Comparison of ENCODE assay signal across 8 cellular contexts in the genomic region with DNA sequence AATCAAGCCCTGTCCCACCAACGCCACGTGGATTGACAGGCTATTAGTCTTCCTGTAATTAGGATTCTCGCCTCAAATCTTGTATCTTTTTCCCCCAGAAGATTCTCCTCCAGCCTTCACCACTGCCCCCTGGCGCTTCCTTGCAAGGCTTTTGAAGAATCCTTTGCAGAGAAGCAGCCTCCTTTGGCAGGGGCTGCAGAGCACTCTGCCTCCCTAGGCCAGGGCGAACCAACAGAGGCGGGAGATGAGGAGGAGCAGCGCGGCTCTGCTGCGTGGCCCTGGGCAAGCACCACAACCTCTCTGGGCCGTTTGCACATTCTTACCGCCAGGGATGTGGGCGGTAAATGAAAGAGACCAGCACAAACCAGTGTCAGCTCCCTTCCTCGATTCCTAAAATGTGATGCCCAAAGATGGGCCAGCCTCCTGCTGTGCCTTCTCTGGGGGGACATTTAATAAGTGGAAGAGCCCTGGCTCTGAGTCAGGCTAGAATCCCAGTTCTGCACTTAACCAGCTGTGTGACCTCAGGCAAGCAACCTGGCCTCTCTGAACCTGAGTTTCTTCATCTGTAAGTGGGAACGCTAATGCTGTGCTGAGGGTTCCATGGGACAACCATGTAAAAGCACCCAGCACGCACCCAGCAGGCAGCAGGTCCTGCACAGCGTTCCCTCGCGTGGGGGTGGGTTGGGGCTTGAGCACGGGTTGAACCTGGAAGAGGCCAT.
DNase-seq lines count a peak whose midpoint lies in the region; ATAC-seq and TF ChIP-seq lines count a peak whose summit lies in the region.

No MANE protein-coding gene starts in this region.

- H3K27me3 ChIP-seq in layer of hippocampus (ENCODE audit: control insufficient read depth, insufficient read depth, low read length) (no peaks in the 10 kb centered on the region), thoracic aorta (replicated peaks; ENCODE audit: insufficient read depth) (no peaks in the 10 kb centered on the region)

- H3K9me3 Mint-ChIP-seq in activated T-cell treated with anti-CD3 and anti-CD28 coated beads, Interleukin-2, amount 50 U/mL, for 4 hours = no peaks in the 10 kb centered on the region
- H3K9me3 Mint-ChIP-seq in activated T-cell treated with anti-CD3 and anti-CD28 coated beads, Interleukin-2, amount 50 U/mL, for 24 hours = no peaks in the 10 kb centered on the region
- no peaks in the 10 kb centered on the region for H3K9me3 Mint-ChIP-seq in activated naive CD8-positive, alpha-beta T cell treated with anti-CD3 and anti-CD28 coated beads for 36 hours
- no peaks in the 10 kb centered on the region for H3K9me3 Mint-ChIP-seq in activated naive CD4-positive, alpha-beta T cell treated with anti-CD3 and anti-CD28 coated beads, Interleukin-2, amount 10 ng/mL, durations not matched to agents 7 days and 5 days

- peaks cover 11% of the 10 kb centered on the region for H3K27me3 Mint-ChIP-seq in activated T-cell treated with anti-CD3 and anti-CD28 coated beads, Interleukin-2, amount 50 U/mL, for 4 hours (ENCODE audit: low read depth)
- peaks cover 13% of the 10 kb centered on the region for H3K27me3 Mint-ChIP-seq in activated T-cell treated with anti-CD3 and anti-CD28 coated beads, Interleukin-2, amount 50 U/mL, for 24 hours
- H3K27me3 Mint-ChIP-seq in activated naive CD8-positive, alpha-beta T cell treated with anti-CD3 and anti-CD28 coated beads for 36 hours = peaks cover 10% of the 10 kb centered on the region
- peaks cover 34% of the 10 kb centered on the region for H3K27me3 Mint-ChIP-seq in activated naive CD4-positive, alpha-beta T cell treated with anti-CD3 and anti-CD28 coated beads, Interleukin-2, amount 10 ng/mL, durations not matched to agents 7 days and 5 days

- H3K4me1 ChIP-seq in thoracic aorta (ENCODE audit: control insufficient read depth in 1 of 2, low read depth in 2 of 2) = peaks cover 21 to 34% of the 10 kb centered on the region in 2 donors

- no peaks in the 10 kb centered on the region for H3K9me3 ChIP-seq in thoracic aorta

- CTCF ChIA-PET in activated naive CD4-positive, alpha-beta T cell treated with anti-CD3 and anti-CD28 coated beads, Interleukin-2, amount 10 ng/mL, durations not matched to agents 7 days and 5 days (lab: Charles Lee) = interaction anchor here (0.6 to 6.2 kb wide), 13 partner anchors 12 to 227 kb away, joined by 3 to 115 read pairs (median 3); no protein-coding TSS in a partner anchor

- H3K4me1 Mint-ChIP-seq in activated T-cell treated with anti-CD3 and anti-CD28 coated beads, Interleukin-2, amount 50 U/mL, for 4 hours (ENCODE audit: low read depth) = peaks cover 20% of the 10 kb centered on the region
- H3K4me1 Mint-ChIP-seq in activated T-cell treated with anti-CD3 and anti-CD28 coated beads, Interleukin-2, amount 50 U/mL, for 24 hours (ENCODE audit: low read depth) = peaks cover 18% of the 10 kb centered on the region
- H3K4me1 Mint-ChIP-seq in activated naive CD8-positive, alpha-beta T cell treated with anti-CD3 and anti-CD28 coated beads for 36 hours = peaks cover 11% of the 10 kb centered on the region
- peaks cover 10% of the 10 kb centered on the region for H3K4me1 Mint-ChIP-seq in activated naive CD4-positive, alpha-beta T cell treated with anti-CD3 and anti-CD28 coated beads, Interleukin-2, amount 10 ng/mL, durations not matched to agents 7 days and 5 days

- peak overlapping the region; percentile 57 for H3K4me3 ChIP-seq in thoracic aorta

- H3K27ac ChIP-seq in layer of hippocampus (ENCODE audit: low read depth, low read length) (peak overlapping the region; percentile 42), thoracic aorta (peak overlapping the region; percentile 83 to 90)

- no peak overlapping the region for H3K27ac Mint-ChIP-seq in activated T-cell treated with anti-CD3 and anti-CD28 coated beads, Interleukin-2, amount 50 U/mL, for 24 hours
- no peak overlapping the region for H3K27ac Mint-ChIP-seq in activated naive CD8-positive, alpha-beta T cell treated with anti-CD3 and anti-CD28 coated beads for 36 hours
- H3K27ac Mint-ChIP-seq in activated naive CD4-positive, alpha-beta T cell treated with anti-CD3 and anti-CD28 coated beads, Interleukin-2, amount 10 ng/mL, durations not matched to agents 7 days and 5 days = no peak overlapping the region

- peak; percentile 5 to 11 for ATAC-seq in activated T-cell treated with anti-CD3 and anti-CD28 coated beads, Interleukin-2, amount 50 U/mL, for 4 hours
- ATAC-seq in thoracic aorta (ENCODE audit: insufficient number of reproducible peaks, low FRiP score, low read depth) = no peak

- H3K36me3 Mint-ChIP-seq in activated T-cell treated with anti-CD3 and anti-CD28 coated beads, Interleukin-2, amount 50 U/mL, for 4 hours (ENCODE audit: insufficient read depth) = no peaks in the 10 kb centered on the region
- no peaks in the 10 kb centered on the region for H3K36me3 Mint-ChIP-seq in activated T-cell treated with anti-CD3 and anti-CD28 coated beads, Interleukin-2, amount 50 U/mL, for 24 hours (ENCODE audit: low read depth)
- H3K36me3 Mint-ChIP-seq in activated naive CD8-positive, alpha-beta T cell treated with anti-CD3 and anti-CD28 coated beads for 36 hours = no peaks in the 10 kb centered on the region
- H3K36me3 Mint-ChIP-seq in activated naive CD4-positive, alpha-beta T cell treated with anti-CD3 and anti-CD28 coated beads, Interleukin-2, amount 10 ng/mL, durations not matched to agents 7 days and 5 days = no peaks in the 10 kb centered on the region

- peak overlapping the region; percentile 78 for H3K4me3 Mint-ChIP-seq in activated T-cell treated with anti-CD3 and anti-CD28 coated beads, Interleukin-2, amount 50 U/mL, for 4 hours
- H3K4me3 Mint-ChIP-seq in activated T-cell treated with anti-CD3 and anti-CD28 coated beads, Interleukin-2, amount 50 U/mL, for 24 hours = no peak overlapping the region
- H3K4me3 Mint-ChIP-seq in activated naive CD8-positive, alpha-beta T cell treated with anti-CD3 and anti-CD28 coated beads for 36 hours = peak overlapping the region; percentile 77
- H3K4me3 Mint-ChIP-seq in activated naive CD4-positive, alpha-beta T cell treated with anti-CD3 and anti-CD28 coated beads, Interleukin-2, amount 10 ng/mL, durations not matched to agents 7 days and 5 days = no peak overlapping the region

- TF ChIP-seq CTCF in thoracic aorta (IDR thresholded peaks at IDR 0.05) = no peak

- H3K36me3 ChIP-seq in thoracic aorta = no peaks in the 10 kb centered on the region

- DNase-seq in activated T-cell treated with anti-CD3 and anti-CD28 coated beads, Interleukin-2, amount 50 U/mL, for 4 hours = no peak
- DNase-seq in activated T-cell treated with anti-CD3 and anti-CD28 coated beads, Interleukin-2, amount 50 U/mL, for 24 hours = no peak
- no peak for DNase-seq in activated naive CD8-positive, alpha-beta T cell treated with anti-CD3 and anti-CD28 coated beads for 36 hours
- DNase-seq in thoracic aorta (ENCODE audit: low spot score) (no peak), NCI-H1105 (lab: John Stamatoyannopoulos, UW) (no peak), putamen (ENCODE audit: low spot score) (no peak)
- DNase-seq in activated naive CD4-positive, alpha-beta T cell treated with anti-CD3 and anti-CD28 coated beads, Interleukin-2, amount 10 ng/mL, durations not matched to agents 7 days and 5 days = no peak

Comparison
In these comparisons a context has a peak if more than half of its experiments do, and no peak if none do; other contexts are left out.
1. H3K4me3 Mint-ChIP-seq: peak in activated T-cell treated with anti-CD3 and anti-CD28 coated beads, Interleukin-2, amount 50 U/mL, for 4 hours (single experiment) and activated naive CD8-positive, alpha-beta T cell treated with anti-CD3 and anti-CD28 coated beads for 36 hours (single experiment); none in activated T-cell treated with anti-CD3 and anti-CD28 coated beads, Interleukin-2, amount 50 U/mL, for 24 hours (single experiment) and activated naive CD4-positive, alpha-beta T cell treated with anti-CD3 and anti-CD28 coated beads, Interleukin-2, amount 10 ng/mL, durations not matched to agents 7 days and 5 days (single experiment).